8 cellular contexts compared by ENCODE assay signal in genomic region chr12:53046655-53047220, GRCh38. TPM values are rescaled to one million over a fixed set of nuclear protein-coding genes. Genes with fewer than 3 reads are reported as not detected.
DNase-seq lines count a peak whose midpoint lies in the region; ATAC-seq and TF ChIP-seq lines count a peak whose summit lies in the region.

No MANE protein-coding gene starts in this region.

- peak overlapping the region; percentile 53 for H3K9ac ChIP-seq in PC-3 (ENCODE audit: low read length)

- DNase-seq in PC-3 (no peak), amniotic epithelial cell (ENCODE audit: low read depth) (peak; percentile 83), cardiac septum (ENCODE audit: low spot score) (peak; percentile 91), ovary (peak; percentile 91 to 94 (median 93)), aorta (peak; percentile 93 to 96)

- TF ChIP-seq CTCF in PC-3 (conservative IDR thresholded peaks at IDR 0.05; ENCODE audit: low read depth, low read length) (no peak), ovary (IDR thresholded peaks at IDR 0.05) (no peak)

- CTCF ChIA-PET in PC-3 (lab: Charles Lee) = interaction anchor here (0.5 to 2.2 kb wide), 2 partner anchors 15 to 273 kb away, joined by 5 to 13 read pairs; no protein-coding TSS in a partner anchor

- H3K4me3 ChIP-seq in ACC112 (ENCODE audit: low read depth, low read length) (peak overlapping the region; percentile 76), PC-3 (ENCODE audit: low read length) (peak overlapping the region; percentile 71), ovary (peak overlapping the region; percentile 80), aorta (ENCODE audit: low read length in 2 of 2) (peak overlapping the region; percentile 33 to 62)

- TSS peak; percentile 78 for BruUV-seq in PC-3 (replicated peaks; lab: Mats Ljungman, UMichigan)

- H3K79me2 ChIP-seq in ACC112 (ENCODE audit: control insufficient read depth, insufficient read depth, low read length, unreplicated experiment) (peaks cover 24% of the 10 kb centered on the region), PC-3 (ENCODE audit: low read length) (peaks cover 19% of the 10 kb centered on the region)

- no peaks in the 10 kb centered on the region for H3K9me3 ChIP-seq in PC-3 (ENCODE audit: low read length)
- no peaks in the 10 kb centered on the region for H3K9me3 ChIP-seq in ovary
- no peaks in the 10 kb centered on the region for H3K9me3 ChIP-seq in aorta (ENCODE audit: control insufficient read depth, low read length)

- H3K27me3 ChIP-seq in ACC112 (ENCODE audit: insufficient read depth, low read length) (no peaks in the 10 kb centered on the region), PC-3 (ENCODE audit: low read length) (no peaks in the 10 kb centered on the region), ovary (no peaks in the 10 kb centered on the region), aorta (ENCODE audit: control insufficient read depth in 1 of 2, insufficient read depth in 2 of 2, low read length in 1 of 2) (no peaks in the 10 kb centered on the region)

- ATAC-seq in GM18858 (IDR thresholded peaks at IDR 0.05; ENCODE audit: unreplicated experiment) = peak; percentile 23
- peak; percentile 20 for ATAC-seq in HG03196 (IDR thresholded peaks at IDR 0.05; ENCODE audit: unreplicated experiment)
- peak; percentile 45 for ATAC-seq in PC-3
- ATAC-seq in aorta (ENCODE audit: low FRiP score) = peak; percentile 70

- POLR2A ChIA-PET in PC-3 (lab: Charles Lee; ENCODE audit: unreplicated experiment) = interaction anchor here (0.6 kb wide), 1 partner anchor 143 kb away, joined by 23 read pairs; no protein-coding TSS in a partner anchor

- H2AFZ ChIP-seq in ACC112 (ENCODE audit: low read length, unreplicated experiment) (peak overlapping the region; percentile 10), PC-3 (ENCODE audit: low read length) (peak overlapping the region; percentile 71)

- H3K36me3 ChIP-seq in ACC112 (ENCODE audit: insufficient read depth, low read length) (0 out of 2 replicates have a peak, but pooled peaks cover under 1% of the 10 kb centered on the region), PC-3 (ENCODE audit: low read depth, low read length) (no peaks in the 10 kb centered on the region), ovary (no peaks in the 10 kb centered on the region), aorta (ENCODE audit: control insufficient read depth in 1 of 2, insufficient read depth in 2 of 2, low read length in 1 of 2) (no peaks in the 10 kb centered on the region)

- 0 to 2% (median 0%) methylated on average over 30 to 44 of the region's 44 CpGs for WGBS in ovary, 3 donors
- WGBS in aorta, 2 donors = 0 to 1% methylated on average over 27 to 44 of the region's 44 CpGs

- H3F3A ChIP-seq in PC-3 (ENCODE audit: low read length, unreplicated experiment) = peaks cover 5% of the 10 kb centered on the region

- H3K27ac ChIP-seq in ACC112 (ENCODE audit: low read depth, low read length) (peak overlapping the region; percentile 74), PC-3 (ENCODE audit: low read length) (peak overlapping the region; percentile 37), ovary (peak overlapping the region; percentile 96 to 98), aorta (ENCODE audit: low read depth in 1 of 2, low read length in 2 of 2) (peak overlapping the region; percentile 94 to 98)

- H3K4me1 ChIP-seq in ACC112 (ENCODE audit: control insufficient read depth, insufficient read depth, low read length, unreplicated experiment) (peaks cover 56% of the 10 kb centered on the region), PC-3 (ENCODE audit: insufficient read depth, low read length) (peaks cover 53% of the 10 kb centered on the region), ovary (ENCODE audit: insufficient read depth) (peaks cover 37% of the 10 kb centered on the region), aorta (ENCODE audit: control insufficient read depth in 1 of 2, insufficient read depth in 2 of 2, low read length in 2 of 2) (no peaks in the 10 kb centered on the region)

- TF ChIP-seq POLR2A in ovary (IDR thresholded peaks at IDR 0.05) = peak; percentile 97

- no peaks in the 10 kb centered on the region for H3K9me2 ChIP-seq in PC-3 (replicated peaks; ENCODE audit: low read length)

- TF ChIP-seq EP300 in ovary (IDR thresholded peaks at IDR 0.05) = no peak

- H3K4me2 ChIP-seq in PC-3 (ENCODE audit: low read length) = peak overlapping the region; percentile 90

- intact Hi-C loops in PC-3 (cut with micrococcal nuclease) (loop anchor here (2.0 kb wide), 1 partner anchor 40 kb away; the partner anchor contains the start of gene EIF4B), cardiac septum (cut with DNase I) (loop anchor here (10.0 kb wide), 1 partner anchor 1012 kb away; no protein-coding TSS in a partner anchor), ovary (cut with DNase I) (loop anchor here in 2 of 4 donors (5.0 to 10.0 kb wide), 2 partner anchors 136 to 1002 kb away; partner anchors contain the start of genes CSAD (in 1 of the 2) and ZNF740 (in 1 of the 2)), aorta (cut with DNase I) (no loop called here)

- H4K20me1 ChIP-seq in PC-3 (ENCODE audit: low read length) = no peaks in the 10 kb centered on the region

RNA-seq across cellular contexts. Expression of gene TNS2, which starts 3.1 kb away (rescaled TPM):
- 13.1 and 30.3 TPM in 2 replicates for total RNA-seq in PC-3 (2014; rRNA removed)
- total RNA-seq in cardiac septum = 99.3 TPM
- total RNA-seq in ovary = 100 to 1,000 TPM in 6 of 7 donors, 10 to 100 TPM in 1; 88.7 to 255 (median 190) TPM
- polyA plus RNA-seq in ovary = 100 to 1,000 TPM in 1 of 2 donors, 10 to 100 TPM in 1; 66.8 to 161 TPM
- 100 to 1,000 TPM; 198 to 275 TPM for total RNA-seq in aorta
- polyA plus RNA-seq in aorta = 100 to 1,000 TPM; 130 to 412 TPM

RNA-seq across cellular contexts. Expression of gene SPRYD3, which starts 32.5 kb away (rescaled TPM):
- total RNA-seq in PC-3 (2014; rRNA removed) (18.5 and 24.1 TPM in 2 replicates), cardiac septum (63.5 TPM), ovary (10 to 100 TPM; 28.5 to 88.1 (median 79.9) TPM), aorta (100 to 1,000 TPM in 1 of 2 donors, 10 to 100 TPM in 1; 71.6 to 101 TPM)
- polyA plus RNA-seq in ovary (10 to 100 TPM; 36.9 to 39.9 TPM), aorta (10 to 100 TPM; 53.8 to 60.9 TPM)

RNA-seq across cellular contexts. Expression of gene EIF4B, which starts 40.5 kb away (rescaled TPM):
- total RNA-seq in PC-3 (2014; rRNA removed) (424 and 434 TPM in 2 replicates), cardiac septum (324 TPM), ovary (1,000 to 10,000 TPM in 3 of 7 donors, 100 to 1,000 TPM in 4; 713 to 1,452 (median 896) TPM), aorta (100 to 1,000 TPM; 353 to 439 TPM)
- polyA plus RNA-seq in ovary (100 to 1,000 TPM; 316 to 882 TPM), aorta (100 to 1,000 TPM; 147 to 259 TPM)

RNA-seq across cellular contexts. Expression of gene IGFBP6, which starts 50.7 kb away (rescaled TPM):
- 256 and 299 TPM in 2 replicates for total RNA-seq in PC-3 (2014; rRNA removed)
- total RNA-seq in cardiac septum = 42.3 TPM
- 100 to 1,000 TPM in 6 of 7 donors, 10 to 100 TPM in 1; 81.3 to 685 (median 224) TPM for total RNA-seq in ovary
- polyA plus RNA-seq in ovary = 100 to 1,000 TPM in 1 of 2 donors, 10 to 100 TPM in 1; 78.9 to 112 TPM
- 100 to 1,000 TPM; 820 to 979 TPM for total RNA-seq in aorta
- 100 to 1,000 TPM; 507 to 837 TPM for polyA plus RNA-seq in aorta

RNA-seq across cellular contexts. Expression of gene SOAT2, which starts 56.5 kb away (rescaled TPM):
- total RNA-seq in PC-3 (2014; rRNA removed) (0.07 and 0.86 TPM in 2 replicates), cardiac septum (not detected), ovary (under 1 TPM in 3 of 7 donors, not detected in 4; 0.17 to 0.72 (median 0.53) TPM), aorta (1 to 10 TPM in 1 of 2 donors, under 1 TPM in 1; 0.63 to 1.2 TPM)
- polyA plus RNA-seq in ovary (under 1 TPM; 0.07 to 0.28 TPM), aorta (1 to 10 TPM; 1.5 to 3.4 TPM)

Comparison
In these comparisons a context has a peak if more than half of its experiments do, and no peak if none do; other contexts are left out.
1. H3K27ac ChIP-seq: peak in every context shown above with its lines; median percentile 97 in ovary; 96 in aorta; 74 in ACC112; 37 in PC-3.
2. ATAC-seq: peak in every context shown above with its lines; median percentile 70 in aorta; 45 in PC-3; 23 in GM18858; 20 in HG03196.
3. intact Hi-C loops: an anchor here in PC-3 (2.0 kb wide) and cardiac septum (10.0 kb wide); none called in aorta.